Comparison of ENCODE assay signal across 17 cellular contexts in genomic region chr3:121844892-121845291, GRCh38. TPM values are rescaled to one million over a fixed set of nuclear protein-coding genes. Genes with fewer than 3 reads are reported as not detected.
DNase-seq lines count a peak whose midpoint lies in the region; ATAC-seq, FAIRE-seq and TF ChIP-seq lines count a peak whose summit lies in the region.
"Had no signal": no experiment of that assay in that cellular context is flagged by ENCODE, and none has a peak within 500 bp of the region (broad histone marks: within the 10 kb centered on the region; RNA-seq: fewer than 3 reads in every experiment).

No MANE protein-coding gene starts in this region.

- CTCF ChIA-PET in activated B cell treated with CpG ODN at 0.5 μM for 24 hours (lab: Charles Lee), result no interaction called here

- peaks cover 36% of the 10 kb centered on the region for H3K4me1 Mint-ChIP-seq in activated B cell treated with CpG ODN at 0.5 μM for 24 hours
- peaks cover 21 to 62% of the 10 kb centered on the region in 2 donors for H3K4me1 Mint-ChIP-seq in stimulated activated naive B cell treated with anti-CD40 and anti-IgM and Interleukin-4, amounts not matched to agents 10 μg/mL and 1 μg/mL and 100 μg/mL, for 72 hours

- DNase-seq in GM19239 (ENCODE audit: insufficient read length, low spot score), result no peak
- no peak for DNase-seq in activated B cell treated with CpG ODN at 0.5 μM for 24 hours
- no peak for DNase-seq in stimulated activated naive B cell treated with anti-CD40 and anti-IgM and Interleukin-4, amounts not matched to agents 10 μg/mL and 1 μg/mL and 100 μg/mL, for 72 hours
- DNase-seq in uterus, result no peak
- DNase-seq in frontal cortex (ENCODE audit: low spot score in 2 of 2), result no peak
- DNase-seq: Caco-2; CD4-positive, CD25-positive, alpha-beta regulatory T cell; CD8-positive, alpha-beta T cell; DMS153; DND-41; GOT3 had no signal

- H3K27me3 ChIP-seq in uterus, result no peaks in the 10 kb centered on the region
- H3K27me3 ChIP-seq: BLaER1 had no signal

- no peak overlapping the region for H3K4me3 ChIP-seq in uterus
- H3K4me3 ChIP-seq: BLaER1, HAP-1 had no signal

- H3K9me3 Mint-ChIP-seq in activated B cell treated with CpG ODN at 0.5 μM for 24 hours, result no peaks in the 10 kb centered on the region
- H3K9me3 Mint-ChIP-seq in stimulated activated naive B cell treated with anti-CD40 and anti-IgM and Interleukin-4, amounts not matched to agents 10 μg/mL and 1 μg/mL and 100 μg/mL, for 72 hours, result no peaks in the 10 kb centered on the region
- H3K9me3 Mint-ChIP-seq: CD4-positive, CD25-positive, alpha-beta regulatory T cell; CD8-positive, alpha-beta T cell had no signal

- H3K9me3 ChIP-seq in uterus, result no peaks in the 10 kb centered on the region
- H3K9me3 ChIP-seq: Caco-2, HAP-1 had no signal

- no peaks in the 10 kb centered on the region for H3K27me3 Mint-ChIP-seq in activated B cell treated with CpG ODN at 0.5 μM for 24 hours
- H3K27me3 Mint-ChIP-seq in stimulated activated naive B cell treated with anti-CD40 and anti-IgM and Interleukin-4, amounts not matched to agents 10 μg/mL and 1 μg/mL and 100 μg/mL, for 72 hours, result no peaks in the 10 kb centered on the region
- H3K27me3 Mint-ChIP-seq: CD4-positive, CD25-positive, alpha-beta regulatory T cell had no signal

- no peak for TF ChIP-seq CTCF in activated B cell treated with CpG ODN at 0.5 μM for 24 hours (IDR thresholded peaks at IDR 0.05)
- TF ChIP-seq CTCF in uterus (IDR thresholded peaks at IDR 0.05), result no peak

- H3K27ac Mint-ChIP-seq in activated B cell treated with CpG ODN at 0.5 μM for 24 hours, result peak overlapping the region; percentile 10
- H3K27ac Mint-ChIP-seq in stimulated activated naive B cell treated with anti-CD40 and anti-IgM and Interleukin-4, amounts not matched to agents 10 μg/mL and 1 μg/mL and 100 μg/mL, for 72 hours, result peak overlapping the region; percentile 25
- H3K27ac Mint-ChIP-seq: CD4-positive, CD25-positive, alpha-beta regulatory T cell; CD8-positive, alpha-beta T cell had no signal

- no peak for TF ChIP-seq POLR2A in uterus (IDR thresholded peaks at IDR 0.05)

- FAIRE-seq in GM19239 (lab: Jason Lieb, UNC) (peak; percentile 61), frontal cortex (lab: Jason Lieb, UNC) (no peak)
- FAIRE-seq: H54 had no signal

- no peak overlapping the region for H3K4me3 Mint-ChIP-seq in activated B cell treated with CpG ODN at 0.5 μM for 24 hours
- no peak overlapping the region for H3K4me3 Mint-ChIP-seq in stimulated activated naive B cell treated with anti-CD40 and anti-IgM and Interleukin-4, amounts not matched to agents 10 μg/mL and 1 μg/mL and 100 μg/mL, for 72 hours
- H3K4me3 Mint-ChIP-seq: CD4-positive, CD25-positive, alpha-beta regulatory T cell; CD8-positive, alpha-beta T cell had no signal

- no peaks in the 10 kb centered on the region for H3K4me1 ChIP-seq in uterus
- H3K4me1 ChIP-seq: BLaER1, Caco-2 had no signal

- ATAC-seq in activated B cell treated with CpG ODN at 0.5 μM for 24 hours (ENCODE audit: low read depth) (no peak), GM18520 (IDR thresholded peaks at IDR 0.05; ENCODE audit: unreplicated experiment) (no peak)
- ATAC-seq in stimulated activated naive B cell treated with anti-CD40 and anti-IgM and Interleukin-4, amounts not matched to agents 10 μg/mL and 1 μg/mL and 100 μg/mL, for 72 hours (replicated peaks), result no peak
- ATAC-seq: CD8-positive, alpha-beta T cell had no signal

- intact Hi-C loops in activated B cell treated with CpG ODN at 0.5 μM for 24 hours (cut with micrococcal nuclease) (loop anchor here (1.0 kb wide), 1 partner anchor 10 kb away; the partner anchor contains the start of genes EAF2 and IQCB1), uterus (cut with DNase I; ENCODE audit: low total_unique reads) (no loop called here)

- H3K36me3 Mint-ChIP-seq in activated B cell treated with CpG ODN at 0.5 μM for 24 hours (ENCODE audit: low read depth), result peaks cover 49% of the 10 kb centered on the region
- H3K36me3 Mint-ChIP-seq in stimulated activated naive B cell treated with anti-CD40 and anti-IgM and Interleukin-4, amounts not matched to agents 10 μg/mL and 1 μg/mL and 100 μg/mL, for 72 hours, result peaks cover 38% of the 10 kb centered on the region in 2 donors

- POLR2A ChIA-PET in activated B cell treated with CpG ODN at 0.5 μM for 24 hours (lab: Charles Lee), result no interaction called here

- no peak overlapping the region for H3K27ac ChIP-seq in uterus
- H3K27ac ChIP-seq: BLaER1, C4-2B had no signal

- peaks cover 0 to 3% of the 10 kb centered on the region in 2 donors for H3K36me3 ChIP-seq in uterus
- H3K36me3 ChIP-seq: HAP-1 had no signal

RNA-seq across cellular contexts. Expression of gene EAF2, which starts 9.9 kb away (rescaled TPM):
- total RNA-seq in activated B cell treated with CpG ODN at 0.5 μM for 24 hours (43.3 and 47.7 TPM in 2 replicates), uterus (10 to 100 TPM in 2 of 4 donors, 1 to 10 TPM in 1, under 1 TPM in 1; 0.88 to 21.8 (median 6.9) TPM), frontal cortex (5.3 TPM)

RNA-seq across cellular contexts. Expression of gene IQCB1, which starts 10.0 kb away (rescaled TPM):
- total RNA-seq in activated B cell treated with CpG ODN at 0.5 μM for 24 hours (40.1 and 52.4 TPM in 2 replicates), uterus (10 to 100 TPM; 17.9 to 69.4 (median 37.7) TPM), frontal cortex (27.7 TPM)

RNA-seq across cellular contexts. Expression of gene SLC15A2, which starts 49.3 kb away (rescaled TPM):
- total RNA-seq in activated B cell treated with CpG ODN at 0.5 μM for 24 hours (8.5 and 16.0 TPM in 2 replicates), uterus (1 to 10 TPM in 3 of 4 donors, under 1 TPM in 1; 0.77 to 9.3 (median 4.0) TPM), frontal cortex (7.7 TPM)
- total RNA-seq: A172 had no signal
